ENCODE assay signal across 31 cellular contexts in genomic region chr7:78127009-78127408, GRCh38.
"Had no signal": no experiment of that assay in that cellular context is flagged by ENCODE, and none has a peak within 500 bp of the region (broad histone marks: within the 10 kb centered on the region; RNA-seq: fewer than 3 reads in every experiment).

No MANE protein-coding gene starts in this region.

- H3K36me3 ChIP-seq: brain microvascular endothelial cell, gastrocnemius medialis, heart left ventricle had no signal

- H3K27me3 ChIP-seq: brain microvascular endothelial cell, dorsolateral prefrontal cortex, gastrocnemius medialis, heart left ventricle had no signal

- H3K27me3 Mint-ChIP-seq: activated naive CD8-positive, alpha-beta T cell; activated T-cell treated with anti-CD3 and anti-CD28 coated beads, Interleukin-2, amount 50 U/mL, for 24 hours; dendritic cell treated with granulocyte-macrophage colony-stimulating factor and Interleukin-4, amounts not matched to agents 40 ng/mL and 50 ng/mL, for 4 days had no signal

- H3K4me1 Mint-ChIP-seq: activated CD4-positive, alpha-beta memory T cell treated with anti-CD3 and anti-CD28 coated beads, Interleukin-2, amount 10 ng/mL, durations not matched to agents 7 days and 5 days; activated CD4-positive, alpha-beta T cell treated with anti-CD3 and anti-CD28 coated beads, Interleukin-2, amount 10 ng/mL, durations not matched to agents 7 days and 5 days; activated T-helper 17 cell treated with anti-CD3 and anti-CD28 coated beads, Interleukin-2, amount 50 U/mL, for 72 hours; central memory CD8-positive, alpha-beta T cell; T-cell had no signal

- H3K27ac ChIP-seq: brain microvascular endothelial cell, coronary artery, gastrocnemius medialis, heart left ventricle had no signal

- H3K9me3 Mint-ChIP-seq: activated CD4-positive, alpha-beta memory T cell treated with anti-CD3 and anti-CD28 coated beads, Interleukin-2, amount 10 ng/mL, durations not matched to agents 7 days and 5 days; activated CD4-positive, alpha-beta T cell treated with anti-CD3 and anti-CD28 coated beads, Interleukin-2, amount 10 ng/mL, durations not matched to agents 7 days and 5 days; activated T-cell treated with anti-CD3 and anti-CD28 coated beads, Interleukin-2, amount 50 U/mL, for 24 hours; activated T-helper 17 cell treated with anti-CD3 and anti-CD28 coated beads, Interleukin-2, amount 50 U/mL, for 72 hours; central memory CD8-positive, alpha-beta T cell; dendritic cell treated with granulocyte-macrophage colony-stimulating factor and Interleukin-4, amounts not matched to agents 40 ng/mL and 50 ng/mL, for 4 days; endodermal cell; T-cell; T-helper 1 cell treated with Interleukin-12 subunit alpha and Interleukin-12 subunit beta and Interleukin-4 antibody, amounts not matched to agents 30 μg/mL and 1 μg/mL, for 36 hours had no signal

- H3K4me3 Mint-ChIP-seq: activated CD4-positive, alpha-beta memory T cell treated with anti-CD3 and anti-CD28 coated beads, Interleukin-2, amount 10 ng/mL, durations not matched to agents 7 days and 5 days; activated CD4-positive, alpha-beta T cell treated with anti-CD3 and anti-CD28 coated beads, Interleukin-2, amount 10 ng/mL, durations not matched to agents 7 days and 5 days; activated naive CD8-positive, alpha-beta T cell; activated T-cell treated with anti-CD3 and anti-CD28 coated beads, Interleukin-2, amount 50 U/mL, for 24 hours; activated T-helper 17 cell treated with anti-CD3 and anti-CD28 coated beads, Interleukin-2, amount 50 U/mL, for 72 hours; central memory CD8-positive, alpha-beta T cell; dendritic cell treated with granulocyte-macrophage colony-stimulating factor and Interleukin-4, amounts not matched to agents 40 ng/mL and 50 ng/mL, for 4 days; endodermal cell; T-cell; T-helper 1 cell treated with Interleukin-12 subunit alpha and Interleukin-12 subunit beta and Interleukin-4 antibody, amounts not matched to agents 30 μg/mL and 1 μg/mL, for 36 hours had no signal

- DNase-seq: activated CD4-positive, alpha-beta memory T cell treated with anti-CD3 and anti-CD28 coated beads, Interleukin-2, amount 10 ng/mL, durations not matched to agents 7 days and 5 days; activated CD4-positive, alpha-beta T cell treated with anti-CD3 and anti-CD28 coated beads for 1 hour; activated CD4-positive, alpha-beta T cell treated with anti-CD3 and anti-CD28 coated beads for 4 hours; activated CD4-positive, alpha-beta T cell treated with anti-CD3 and anti-CD28 coated beads, Interleukin-2, amount 10 ng/mL, durations not matched to agents 7 days and 5 days; activated CD4-positive, alpha-beta T cell treated with anti-CD3 and anti-CD28 coated beads, Interleukin-2, amount 50 U/mL, for 4 hours; activated CD8-positive, alpha-beta memory T cell treated with anti-CD3 and anti-CD28 coated beads, Interleukin-2, amount 50 U/mL, for 48 hours; activated effector memory CD4-positive, alpha-beta T cell treated with Interleukin-2 at 50 U/mL for 16 hours; activated gamma-delta T cell treated with Interleukin-2 at 50 U/mL for 16 hours; activated naive CD4-positive, alpha-beta T cell treated with anti-CD3 and anti-CD28 coated beads, Interleukin-2, amount 50 U/mL, for 16 hours; activated naive CD4-positive, alpha-beta T cell treated with Interleukin-2 at 50 U/mL for 16 hours; activated T-cell treated with anti-CD3 and anti-CD28 coated beads for 4 hours; activated T-cell treated with anti-CD3 and anti-CD28 coated beads, Interleukin-2, amount 50 U/mL, for 24 hours; amniotic stem cell; anterior cingulate cortex; brain microvascular endothelial cell; dorsolateral prefrontal cortex; effector memory CD4-positive, alpha-beta T cell; endodermal cell; foreskin fibroblast; gastrocnemius medialis; glutamatergic neuron; heart left ventricle; T-cell; T1000 had no signal

- H3K4me1 ChIP-seq: gastrocnemius medialis, heart left ventricle had no signal

- H3K27ac Mint-ChIP-seq: activated CD4-positive, alpha-beta memory T cell treated with anti-CD3 and anti-CD28 coated beads, Interleukin-2, amount 10 ng/mL, durations not matched to agents 7 days and 5 days; activated CD4-positive, alpha-beta T cell treated with anti-CD3 and anti-CD28 coated beads, Interleukin-2, amount 10 ng/mL, durations not matched to agents 7 days and 5 days; activated naive CD8-positive, alpha-beta T cell; activated T-cell treated with anti-CD3 and anti-CD28 coated beads, Interleukin-2, amount 50 U/mL, for 24 hours; activated T-helper 17 cell treated with anti-CD3 and anti-CD28 coated beads, Interleukin-2, amount 50 U/mL, for 72 hours; dendritic cell treated with granulocyte-macrophage colony-stimulating factor and Interleukin-4, amounts not matched to agents 40 ng/mL and 50 ng/mL, for 4 days; endodermal cell; T-cell; T-helper 1 cell treated with Interleukin-12 subunit alpha and Interleukin-12 subunit beta and Interleukin-4 antibody, amounts not matched to agents 30 μg/mL and 1 μg/mL, for 36 hours had no signal

- ATAC-seq: activated T-helper 17 cell treated with anti-CD3 and anti-CD28 coated beads, Interleukin-2, amount 50 U/mL, for 72 hours; esophagus mucosa; gastrocnemius medialis; heart left ventricle; T-cell had no signal

- H3K4me3 ChIP-seq: coronary artery, dorsolateral prefrontal cortex, gastrocnemius medialis, heart left ventricle had no signal

- H3K36me3 Mint-ChIP-seq: activated naive CD8-positive, alpha-beta T cell; T-cell had no signal
